Comparison of ENCODE assay signal across 6 cellular contexts in the genomic region with DNA sequence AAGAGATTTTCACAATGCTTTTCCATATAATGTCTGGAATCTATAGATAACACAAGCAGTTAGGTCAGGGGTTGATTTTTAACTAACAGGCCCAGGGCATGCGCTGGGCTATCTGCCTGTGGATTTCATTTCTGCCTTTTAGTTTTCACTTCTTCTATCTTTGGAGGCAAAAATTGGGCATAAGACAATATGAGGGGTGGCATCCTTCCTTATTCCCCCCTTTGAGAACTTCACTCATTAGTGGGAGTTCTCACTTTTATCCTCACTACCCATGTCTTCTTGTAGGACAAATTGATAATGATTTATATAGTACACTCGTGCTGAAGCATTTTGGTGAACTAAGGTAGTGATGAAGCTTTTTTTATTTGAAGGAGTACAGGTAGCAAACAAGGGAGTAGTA.
DNase-seq lines count a peak whose midpoint lies in the region; ATAC-seq, FAIRE-seq and TF ChIP-seq lines count a peak whose summit lies in the region.
"Not testable (repeated sequence)": the region's sequence is repeated elsewhere in the genome, so short reads cannot be mapped to it uniquely, and the experiment has no call there.

No MANE protein-coding gene starts in this region.

- H3K9me2 ChIP-seq in HCT116 (ENCODE audit: insufficient read depth), result not testable (repeated sequence)

- not testable (repeated sequence) for TF ChIP-seq POLR2A in HCT116 (IDR thresholded peaks at IDR 0.05; ENCODE audit: borderline replicate concordance, extremely low read depth, insufficient read depth, insufficient read length); GM12878 (IDR thresholded peaks at IDR 0.05; ENCODE audit: low read depth, low read length)

- ATAC-seq in HCT116, GM12878: not testable (repeated sequence)

- not testable (repeated sequence) for H3K9ac ChIP-seq in HCT116 (ENCODE audit: low read length); GM12878 (ENCODE audit: control insufficient read depth, insufficient read depth, low read length)

- CTCF ChIA-PET in HCT116 (lab: Charles Lee), result not testable (repeated sequence)
- CTCF ChIA-PET in GM12878 (lab: Yijun Ruan, JAX), result interaction anchor here (1.0 kb wide), 1 partner anchor 14 kb away, joined by 3 read pairs; no protein-coding TSS in a partner anchor

- not testable (repeated sequence) for H3K27ac ChIP-seq in HCT116 (ENCODE audit: low read depth, low read length); GM12878 (ENCODE audit: control insufficient read depth, insufficient read depth)

- 33% methylated on average over 2 of the region's 2 CpGs for WGBS in GM12878 (ENCODE audit: insufficient coverage, insufficient replicate concordance, low lambda C conversion rate, missing lambda C conversion rate)

- SMC1A ChIA-PET in GM12878 (lab: Charles Lee; ENCODE audit: uncharacterized antibody, unreplicated experiment), result not testable (repeated sequence)

- in situ Hi-C loops in GM12878 (cut with MboI), result not testable (repeated sequence)

- FAIRE-seq in GM12878 (lab: Jason Lieb, UNC), result not testable (repeated sequence)

- TF ChIP-seq RAD21 in HCT116 (IDR thresholded peaks at IDR 0.05; ENCODE audit: low read depth); GM12878 (IDR thresholded peaks at IDR 0.05; ENCODE audit: insufficient read depth, low read depth, low read length): not testable (repeated sequence)

- H3K4me2 ChIP-seq in HCT116 (ENCODE audit: low read length); GM12878 (ENCODE audit: control insufficient read depth, insufficient read depth): not testable (repeated sequence)

- not testable (repeated sequence) for DNase-seq in HCT116 (ENCODE audit: low read depth, low spot score); GM12878 (ENCODE audit: low read depth, low spot score)
- DNase-seq in MV-4-11 (lab: John Stamatoyannopoulos, UW) (peak; percentile 19), RPMI7951 (ENCODE audit: low read depth) (peak; percentile 5), choroid plexus epithelial cell (ENCODE audit: low read depth) (peak; percentile 3), iris pigment epithelial cell (ENCODE audit: low read depth) (peak; percentile 0)

- H4K20me1 ChIP-seq in HCT116 (ENCODE audit: insufficient read depth); GM12878 (ENCODE audit: control insufficient read depth, insufficient read depth): not testable (repeated sequence)

- not testable (repeated sequence) for H2AFZ ChIP-seq in HCT116 (ENCODE audit: low read depth, low read length, poor library complexity, severe bottlenecking); GM12878 (ENCODE audit: control insufficient read depth, low read depth, low read length)

- RAD21 ChIA-PET in HCT116 (lab: Charles Lee; ENCODE audit: low non-redundant PET in 1 of 2, low total read pairs in 2 of 2, uncharacterized antibody in 2 of 2, unreplicated experiment in 2 of 2); GM12878 (lab: Charles Lee; ENCODE audit: unreplicated experiment): not testable (repeated sequence)

- not testable (repeated sequence) for H3K36me3 ChIP-seq in HCT116 (ENCODE audit: control insufficient read depth in 1 of 2, insufficient read depth in 2 of 2, low read length in 2 of 2); GM12878 (ENCODE audit: control insufficient read depth in 2 of 2, insufficient read depth in 2 of 2, low read length in 1 of 2)

- POLR2A ChIA-PET in HCT116 (lab: Charles Lee); GM12878 (lab: Charles Lee): not testable (repeated sequence)

- H3K79me2 ChIP-seq in HCT116 (ENCODE audit: insufficient read depth, low read length); GM12878 (ENCODE audit: control insufficient read depth, insufficient read depth, low read length): not testable (repeated sequence)

- not testable (repeated sequence) for H3K9me3 ChIP-seq in HCT116 (ENCODE audit: control insufficient read depth in 1 of 2, insufficient read depth in 1 of 2, low read depth in 1 of 2, low read length in 2 of 2); GM12878 (replicated peaks; ENCODE audit: control insufficient read depth, insufficient read depth, low read length)

- TF ChIP-seq CTCF in HCT116 (IDR thresholded peaks at IDR 0.05 in 2 of 3, conservative IDR thresholded peaks at IDR 0.05 in 1 of 3; ENCODE audit: borderline replicate concordance in 1 of 3, insufficient read depth in 1 of 3, low read depth in 2 of 3, low read length in 2 of 3); GM12878 (IDR thresholded peaks at IDR 0.05 in 2 of 3, conservative IDR thresholded peaks at IDR 0.05 in 1 of 3; ENCODE audit: control insufficient read depth in 2 of 3, extremely low read depth in 1 of 3, insufficient read depth in 1 of 3, low read depth in 3 of 3, low read length in 3 of 3); choroid plexus epithelial cell (conservative IDR thresholded peaks at IDR 0.05; ENCODE audit: low read depth, low read length): not testable (repeated sequence)

- BruUV-seq in HCT116 (replicated peaks; lab: Mats Ljungman, UMichigan); GM12878 (replicated peaks; lab: Mats Ljungman, UMichigan): not testable (repeated sequence)

- not testable (repeated sequence) for H3K4me3 ChIP-seq in HCT116 (replicated peaks in 1 of 2; ENCODE audit: low read depth in 1 of 2, low read length in 2 of 2); GM12878; choroid plexus epithelial cell (ENCODE audit: low read depth, low read length)

- H3K27me3 ChIP-seq in HCT116 (ENCODE audit: insufficient read depth, low read length); GM12878 (replicated peaks in 1 of 2; ENCODE audit: control insufficient read depth in 2 of 2, insufficient read depth in 2 of 2, low read length in 1 of 2): not testable (repeated sequence)

- TF ChIP-seq EP300 in GM12878 (IDR thresholded peaks at IDR 0.05; ENCODE audit: borderline replicate concordance in 1 of 2, control insufficient read depth in 1 of 2, low read depth in 2 of 2, low read length in 2 of 2), result not testable (repeated sequence)

- H3K4me1 ChIP-seq in HCT116 (ENCODE audit: control insufficient read depth in 1 of 2, insufficient read depth in 2 of 2, low read length in 2 of 2); GM12878 (ENCODE audit: control insufficient read depth, insufficient read depth, low read length): not testable (repeated sequence)

- intact Hi-C loops in HCT116 (cut with micrococcal nuclease); GM12878 (cut with micrococcal nuclease; ENCODE audit: unreplicated experiment): not testable (repeated sequence)

TF ChIP-seq in HCT116, 20 proteins besides CTCF, POLR2A, EP300 and RAD21:
- TF ChIP-seq CBX3 (IDR thresholded peaks at IDR 0.05; ENCODE audit: low read depth), result 0 out of 2 replicates have a peak, but pooled peaks have one; percentile 43

TF ChIP-seq in GM12878, 131 proteins besides CTCF, POLR2A, EP300 and RAD21:
- peak; percentile 60; the same call in 1 of the 2 replicates for TF ChIP-seq CBX5 (IDR thresholded peaks at IDR 0.05; ENCODE audit: low read depth)
